12 cellular contexts compared by ENCODE assay signal in the genomic region with DNA sequence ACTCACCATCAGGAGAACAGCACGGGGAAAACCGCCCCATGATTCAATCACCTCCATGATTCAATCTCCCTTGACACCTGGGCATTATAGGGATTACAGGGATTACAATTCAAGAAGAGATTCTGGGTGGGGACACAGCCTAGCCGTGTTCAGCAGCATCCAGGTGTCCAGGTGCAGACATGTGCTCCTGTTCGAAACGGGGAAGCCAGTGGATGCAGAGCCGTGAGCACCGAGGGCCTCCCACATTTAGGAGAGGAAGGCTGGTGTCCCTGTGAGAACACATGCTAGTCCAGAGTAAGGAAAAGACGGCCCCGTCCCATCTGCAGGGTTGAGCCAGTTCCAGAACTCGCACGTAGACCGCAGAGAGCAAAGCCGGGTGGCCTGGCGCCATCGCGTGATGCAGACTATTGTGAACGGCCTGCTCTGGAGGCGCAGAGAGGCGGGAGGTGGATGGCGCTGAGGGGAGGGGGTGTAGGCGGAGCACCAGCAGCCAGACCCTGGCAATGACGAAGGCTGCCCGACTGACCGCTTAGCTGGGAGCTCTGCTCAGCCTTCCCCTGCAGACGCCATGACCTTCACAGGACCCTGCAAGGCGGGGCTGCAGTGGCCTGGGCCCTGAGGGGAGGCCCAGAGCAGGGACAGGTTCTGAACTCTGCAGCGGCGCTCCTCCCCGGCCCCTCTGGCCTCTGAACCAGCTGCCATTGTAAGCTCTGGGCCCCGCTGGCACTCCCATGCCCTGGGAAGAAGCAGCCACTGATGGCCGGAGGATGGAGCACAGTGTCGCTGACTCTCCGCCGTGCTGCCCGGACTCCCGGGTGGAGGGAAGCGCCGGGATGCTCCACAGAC.
DNase-seq lines count a peak whose midpoint lies in the region; ATAC-seq and TF ChIP-seq lines count a peak whose summit lies in the region.
"Had no signal": no experiment of that assay in that cellular context is flagged by ENCODE, and none has a peak within 500 bp of the region (broad histone marks: within the 10 kb centered on the region; RNA-seq: fewer than 3 reads in every experiment).

No MANE protein-coding gene starts in this region.

- peaks cover 11% of the 10 kb centered on the region for H3K27me3 Mint-ChIP-seq in endothelial cell (ENCODE audit: unreplicated experiment)

- no peak for TF ChIP-seq EP300 in ovary (IDR thresholded peaks at IDR 0.05)

- no peaks in the 10 kb centered on the region for H3K9me3 ChIP-seq in iPS-20b (ENCODE audit: insufficient read depth, low read depth, low read length)
- no peaks in the 10 kb centered on the region for H3K9me3 ChIP-seq in ovary

- intact Hi-C loops in ovary (cut with DNase I) = loop anchor here in 2 of 4 donors (5.0 to 10.0 kb wide), 2 partner anchors 58 to 141 kb away; a partner anchor contains a TSS

- no peak overlapping the region for H3K4me3 Mint-ChIP-seq in endothelial cell (ENCODE audit: unreplicated experiment)
- H3K4me3 Mint-ChIP-seq: B cell had no signal

- H3K27ac Mint-ChIP-seq in endothelial cell (ENCODE audit: unreplicated experiment) = no peak overlapping the region
- H3K27ac Mint-ChIP-seq: B cell; T-helper 2 cell treated with Interferon-gamma antibody and Interleukin-4, amounts not matched to agents 5 μg/mL and 100 μg/mL, for 36 hours had no signal

- H3K9me3 Mint-ChIP-seq in endothelial cell (ENCODE audit: unreplicated experiment) = peaks cover 22% of the 10 kb centered on the region
- H3K9me3 Mint-ChIP-seq: T-helper 2 cell treated with Interferon-gamma antibody and Interleukin-4, amounts not matched to agents 5 μg/mL and 100 μg/mL, for 36 hours had no signal

- H3K36me3 ChIP-seq in iPS-20b (ENCODE audit: insufficient read depth, low read depth, low read length) = no peaks in the 10 kb centered on the region
- H3K36me3 ChIP-seq in ovary = no peaks in the 10 kb centered on the region

- ATAC-seq in GM18870 (IDR thresholded peaks at IDR 0.05; ENCODE audit: unreplicated experiment) (no peak), GM21423 (IDR thresholded peaks at IDR 0.05; ENCODE audit: unreplicated experiment) (no peak)

- H3K36me3 Mint-ChIP-seq in endothelial cell (ENCODE audit: low read depth, unreplicated experiment) = no peaks in the 10 kb centered on the region

- peak; percentile 85 for DNase-seq in ELF-1 (ENCODE audit: low read depth, low spot score)
- peak; percentile 78 to 92 (median 87) for DNase-seq in ovary
- no peak for DNase-seq in endothelial cell (ENCODE audit: low spot score)
- no peak for DNase-seq in activated naive CD4-positive, alpha-beta T cell treated with Interleukin-2 at 50 U/mL for 16 hours
- DNase-seq: NCI-H1694 treated with DMSO at 0.1 percent for 48 hours, PC-9 had no signal

- peak overlapping the region; percentile 65; the same call in 1 of the 2 replicates for H3K4me3 ChIP-seq in iPS-20b (ENCODE audit: low read length)
- H3K4me3 ChIP-seq in ovary = no peak overlapping the region
- H3K4me3 ChIP-seq: PC-9 had no signal

- H3K27ac ChIP-seq in cingulate gyrus (ENCODE audit: low read depth, low read length) (peak overlapping the region; percentile 39), iPS-20b (ENCODE audit: low read length) (no peak overlapping the region), ovary (peak overlapping the region; percentile 72 to 75)
- H3K27ac ChIP-seq: PC-9 had no signal

- H3K4me1 Mint-ChIP-seq in endothelial cell (ENCODE audit: unreplicated experiment) = no peaks in the 10 kb centered on the region

- H3K27me3 ChIP-seq in iPS-20b (ENCODE audit: insufficient read depth, low read length) (peaks cover 11% of the 10 kb centered on the region), ovary (no peaks in the 10 kb centered on the region)

- TF ChIP-seq CTCF in ovary (IDR thresholded peaks at IDR 0.05) = no peak
- no peak for TF ChIP-seq CTCF in endothelial cell (IDR thresholded peaks at IDR 0.05; ENCODE audit: unreplicated experiment)

- H3K4me1 ChIP-seq in iPS-20b (ENCODE audit: insufficient read depth, low read length) = peaks cover 8% of the 10 kb centered on the region; the same call in 1 of the 2 replicates
- peaks cover 8% of the 10 kb centered on the region for H3K4me1 ChIP-seq in ovary (ENCODE audit: insufficient read depth)

- H3K9ac ChIP-seq in iPS-20b (ENCODE audit: low read depth, low read length) = peak overlapping the region; percentile 77; the same call in 1 of the 2 replicates

- 20 to 36% (median 22%) methylated on average over 33 to 38 of the region's 38 CpGs for WGBS in ovary, 3 donors

- TF ChIP-seq POLR2A in ovary (IDR thresholded peaks at IDR 0.05) = no peak

Comparison
In these comparisons a context has a peak if more than half of its experiments do, and no peak if none do; other contexts are left out.
1. DNase-seq: peak in ELF-1 (single experiment) and ovary (5 of 5); none in endothelial cell (single experiment) and activated naive CD4-positive, alpha-beta T cell treated with Interleukin-2 at 50 U/mL for 16 hours (single experiment).